Comparison of ENCODE assay signal across 13 cellular contexts in the genomic region with DNA sequence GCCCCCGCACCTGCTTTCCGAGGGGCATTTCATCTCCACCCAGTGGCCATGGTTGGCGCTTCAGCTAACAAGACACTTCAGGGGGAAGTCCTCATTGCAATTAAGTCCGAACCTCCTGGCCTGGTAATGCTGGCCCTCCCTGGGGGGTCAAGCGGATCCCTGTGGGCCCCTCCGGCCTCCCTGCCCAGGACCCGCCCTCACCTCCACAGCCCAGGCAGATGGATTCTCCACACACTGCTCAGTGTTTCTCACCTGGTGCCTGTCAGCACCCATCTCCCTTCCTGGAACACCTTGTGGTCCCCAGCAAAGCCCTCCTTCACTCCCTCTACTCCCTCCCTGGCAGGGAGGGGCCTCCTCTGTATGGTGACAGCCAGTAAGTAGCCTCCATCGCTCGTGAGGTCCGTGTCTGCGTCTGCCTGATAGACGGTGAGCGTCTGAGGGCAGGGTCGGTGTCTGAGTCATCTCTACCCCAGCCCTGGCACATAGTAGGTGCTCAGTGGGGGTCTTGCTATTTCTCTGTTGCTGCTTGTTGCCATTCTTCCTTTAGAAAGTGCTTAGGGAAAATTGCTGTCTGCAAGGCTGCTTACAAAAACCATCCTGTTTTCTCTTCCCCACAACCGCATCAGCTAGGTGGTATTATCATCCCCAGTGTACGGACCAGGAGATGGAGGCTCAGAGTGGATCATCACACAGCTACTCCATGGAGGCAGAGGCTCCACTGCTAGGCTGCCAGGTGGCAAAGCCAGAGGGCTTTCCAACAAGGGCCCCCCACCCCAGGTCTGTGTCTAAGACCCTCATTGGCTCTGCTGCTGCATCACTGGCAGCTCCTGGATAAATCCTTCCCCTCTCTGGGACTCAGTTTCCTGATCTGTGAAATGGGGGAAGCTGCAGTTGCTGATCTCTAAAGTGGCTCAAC. TPM values are rescaled to one million over a fixed set of nuclear protein-coding genes. Genes with fewer than 3 reads are reported as not detected.
A peak's percentile ranks its signal among the peaks of the same experiment; 100 is the strongest.
DNase-seq lines count a peak whose midpoint lies in the region; ATAC-seq and TF ChIP-seq lines count a peak whose summit lies in the region.
"Had no signal": no experiment of that assay in that cellular context is flagged by ENCODE, and none has a peak within 500 bp of the region (broad histone marks: within the 10 kb centered on the region; RNA-seq: fewer than 3 reads in every experiment).

No MANE protein-coding gene starts in this region.

- H3K4me1 ChIP-seq in OCI-LY7 (ENCODE audit: insufficient read depth, low read length, poor library complexity, severe bottlenecking) (peaks cover 6% of the 10 kb centered on the region), esophagus muscularis mucosa (peaks cover 78 to 99% (median 92%) of the 10 kb centered on the region in 4 donors), trophoblast cell (ENCODE audit: control insufficient read depth in 1 of 2, insufficient read depth in 2 of 2, low read length in 2 of 2) (peaks cover 12 to 18% of the 10 kb centered on the region in 2 experiments)
- peaks cover 13% of the 10 kb centered on the region for H3K4me1 ChIP-seq in CD8-positive, alpha-beta T cell (ENCODE audit: insufficient read depth, low read length)

- no peak overlapping the region for H3K18ac ChIP-seq in trophoblast cell (ENCODE audit: low read length)

- ATAC-seq in CD8-positive, alpha-beta T cell = no peak

- H4K12ac ChIP-seq in trophoblast cell (ENCODE audit: low read depth, low read length) = no peak overlapping the region

- no peaks in the 10 kb centered on the region for H3K36me3 ChIP-seq in OCI-LY7 (ENCODE audit: insufficient read depth, low read length)
- no peaks in the 10 kb centered on the region for H3K36me3 ChIP-seq in esophagus muscularis mucosa
- H3K36me3 ChIP-seq in trophoblast cell (ENCODE audit: control insufficient read depth in 1 of 2, insufficient read depth in 2 of 2, low read length in 2 of 2) = no peaks in the 10 kb centered on the region
- no peaks in the 10 kb centered on the region for H3K36me3 ChIP-seq in CD8-positive, alpha-beta T cell (ENCODE audit: insufficient read depth, low read length)
- H3K36me3 ChIP-seq: adrenal gland had no signal

- no peak for TF ChIP-seq EP300 in esophagus muscularis mucosa (IDR thresholded peaks at IDR 0.05)

- no peak overlapping the region for H2BK5ac ChIP-seq in trophoblast cell (ENCODE audit: low read depth, low read length, poor library complexity)

- peaks cover 15% of the 10 kb centered on the region for H3K4me1 Mint-ChIP-seq in CD8-positive, alpha-beta T cell (ENCODE audit: low read depth)

- H3K27me3 Mint-ChIP-seq in CD8-positive, alpha-beta T cell (ENCODE audit: low read depth) = peaks cover 35% of the 10 kb centered on the region

- no peak for TF ChIP-seq POLR2A in esophagus muscularis mucosa (IDR thresholded peaks at IDR 0.05; ENCODE audit: low read depth)

- H3K27me3 ChIP-seq in esophagus muscularis mucosa (no peaks in the 10 kb centered on the region), trophoblast cell (ENCODE audit: insufficient read depth, low read length) (no peaks in the 10 kb centered on the region)
- H3K27me3 ChIP-seq in CD8-positive, alpha-beta T cell (ENCODE audit: insufficient read depth, low read length) = peaks cover 16% of the 10 kb centered on the region
- H3K27me3 ChIP-seq: adrenal gland had no signal

- 0 out of 2 replicates have a peak, but pooled peaks have one; percentile 22 for TF ChIP-seq CTCF in OCI-LY7 (conservative IDR thresholded peaks at IDR 0.05; ENCODE audit: low read length)
- no peak for TF ChIP-seq CTCF in esophagus muscularis mucosa (IDR thresholded peaks at IDR 0.05)
- TF ChIP-seq CTCF in CD8-positive, alpha-beta T cell (IDR thresholded peaks at IDR 0.05) = no peak

- peak overlapping the region; percentile 4 for H2AK5ac ChIP-seq in trophoblast cell (ENCODE audit: low read length)

- no peak overlapping the region for H3K4me3 Mint-ChIP-seq in CD8-positive, alpha-beta T cell

- H3K4me3 ChIP-seq in OCI-LY7 (ENCODE audit: low read depth, low read length, poor library complexity, severe bottlenecking) = no peak overlapping the region
- H3K4me3 ChIP-seq in esophagus muscularis mucosa = no peak overlapping the region
- H3K4me3 ChIP-seq in trophoblast cell (ENCODE audit: low read depth, low read length) = no peak overlapping the region
- no peak overlapping the region for H3K4me3 ChIP-seq in CD8-positive, alpha-beta T cell (ENCODE audit: low read depth, low read length)
- H3K4me3 ChIP-seq: adrenal gland, skin epidermis had no signal

- no peaks in the 10 kb centered on the region for H3K9me3 Mint-ChIP-seq in CD8-positive, alpha-beta T cell

- H4K91ac ChIP-seq in trophoblast cell (ENCODE audit: low read depth, low read length) = no peak overlapping the region

- DNase-seq in Daoy (ENCODE audit: low read depth) (peak; percentile 61), OCI-LY7 (ENCODE audit: low spot score) (no peak), esophagus muscularis mucosa (ENCODE audit: extremely low spot score) (no peak), trophoblast cell (no peak), NCI-H128 (lab: John Stamatoyannopoulos, UW; ENCODE audit: unreplicated experiment) (no peak), 8988T (no peak), NCI-H1092 treated with DMSO at 0.1 percent for 48 hours (lab: John Stamatoyannopoulos, UW) (no peak)
- no peak for DNase-seq in CD8-positive, alpha-beta T cell
- DNase-seq: activated CD8-positive, alpha-beta memory T cell treated with anti-CD3 and anti-CD28 coated beads for 24 hours; DMS79 treated with DMSO at 0.1 percent for 48 hours; NCI-H510A treated with DMSO at 0.1 percent for 48 hours had no signal

- H3K9ac ChIP-seq in trophoblast cell (ENCODE audit: low read length) = no peak overlapping the region

- BruUV-seq in OCI-LY7 (replicated peaks; lab: Mats Ljungman, UMichigan) = no TSS peak

- no peak overlapping the region for H4K8ac ChIP-seq in trophoblast cell (ENCODE audit: low read depth, low read length)

- CTCF ChIA-PET in OCI-LY7 (lab: Charles Lee; ENCODE audit: unreplicated experiment) = no interaction called here
- CTCF ChIA-PET in CD8-positive, alpha-beta T cell (lab: Charles Lee) = interaction anchor here (0.7 kb wide), 1 partner anchor 24 kb away, joined by 4 read pairs; no protein-coding TSS in a partner anchor

- H3K9me2 ChIP-seq in OCI-LY7 (ENCODE audit: insufficient read depth, low read length) = no peaks in the 10 kb centered on the region

- no peak overlapping the region for H3K14ac ChIP-seq in trophoblast cell (ENCODE audit: low read length)

- H3K79me2 ChIP-seq in OCI-LY7 (ENCODE audit: insufficient read depth, low read depth, low read length) = no peaks in the 10 kb centered on the region
- no peaks in the 10 kb centered on the region for H3K79me2 ChIP-seq in trophoblast cell (ENCODE audit: control insufficient read depth, insufficient read depth, low read length, poor library complexity)

- H3K23ac ChIP-seq in trophoblast cell (ENCODE audit: low read length) = no peak overlapping the region

- H3K27ac ChIP-seq in OCI-LY7 (ENCODE audit: low read depth, low read length, poor library complexity, severe bottlenecking) (no peak overlapping the region), esophagus muscularis mucosa (replicated peaks in 1 of 4) (peak overlapping the region; percentile 82 to 87 (median 84)), trophoblast cell (ENCODE audit: low read depth, low read length) (no peak overlapping the region)
- no peak overlapping the region for H3K27ac ChIP-seq in CD8-positive, alpha-beta T cell (ENCODE audit: low read depth, low read length)

- no peak overlapping the region for H3K27ac Mint-ChIP-seq in CD8-positive, alpha-beta T cell

- H2AFZ ChIP-seq in OCI-LY7 (ENCODE audit: low read length) = no peak overlapping the region
- peak overlapping the region; percentile 28 for H2AFZ ChIP-seq in trophoblast cell (ENCODE audit: insufficient read depth, low read length, poor library complexity)

- no peak overlapping the region for H3K4me2 ChIP-seq in OCI-LY7 (ENCODE audit: low read length)
- H3K4me2 ChIP-seq in trophoblast cell (ENCODE audit: low read length) = no peak overlapping the region

- peak overlapping the region; percentile 3 for H2BK120ac ChIP-seq in trophoblast cell (ENCODE audit: insufficient read depth, low read length, poor library complexity)

- H3K36me3 Mint-ChIP-seq in CD8-positive, alpha-beta T cell = no peaks in the 10 kb centered on the region

- no peak overlapping the region for H3K4ac ChIP-seq in trophoblast cell (ENCODE audit: low read depth, low read length)

- H3K9me3 ChIP-seq in OCI-LY7 (ENCODE audit: low read length) (no peaks in the 10 kb centered on the region), esophagus muscularis mucosa (no peaks in the 10 kb centered on the region), trophoblast cell (ENCODE audit: insufficient read depth, low read depth, low read length) (no peaks in the 10 kb centered on the region)
- no peaks in the 10 kb centered on the region for H3K9me3 ChIP-seq in CD8-positive, alpha-beta T cell (ENCODE audit: low read length)
- H3K9me3 ChIP-seq: adrenal gland had no signal

- WGBS in esophagus muscularis mucosa = 64% methylated on average over 15 of the region's 16 CpGs
- WGBS in trophoblast cell (ENCODE audit: extremely low coverage, insufficient coverage, insufficient read length) = no CpG with 5 or more reads among the region's 16 CpGs

- peaks cover 3% of the 10 kb centered on the region for H3K79me1 ChIP-seq in trophoblast cell (ENCODE audit: low read length)

- H2BK12ac ChIP-seq in trophoblast cell (ENCODE audit: low read length) = peak overlapping the region; percentile 12

- POLR2A ChIA-PET in OCI-LY7 (lab: Charles Lee) = no interaction called here
- POLR2A ChIA-PET in CD8-positive, alpha-beta T cell (lab: Charles Lee) = no interaction called here

- no peaks in the 10 kb centered on the region for H4K20me1 ChIP-seq in OCI-LY7 (ENCODE audit: insufficient read depth, low read length)

- intact Hi-C loops in OCI-LY7 (cut with micrococcal nuclease; ENCODE audit: unreplicated experiment) (no loop called here), esophagus muscularis mucosa (cut with DNase I) (no loop called here)
- intact Hi-C loops in CD8-positive, alpha-beta T cell (cut with DNase I, micrococcal nuclease) = no loop called here

RNA-seq across cellular contexts. Expression of gene EML1, which starts 39.7 kb away (rescaled TPM):
- total RNA-seq in Daoy (2014; rRNA removed; shearing (Covaris generic)) = 95.5 and 101 TPM in 2 replicates
- not detected in 2 replicates for total RNA-seq in OCI-LY7 (2014; rRNA removed; shearing (Covaris generic))
- not detected in 2 replicates for total RNA-seq in OCI-LY7 (2022)
- total RNA-seq in esophagus muscularis mucosa = 100 to 1,000 TPM in 3 of 4 donors, 10 to 100 TPM in 1; 92.3 to 131 (median 119) TPM
- polyA plus RNA-seq in trophoblast cell (2013) = 5.5 and 6.1 TPM in 2 replicates
- not detected for total RNA-seq in CD8-positive, alpha-beta T cell

Comparison
In these comparisons a context has a peak if more than half of its experiments do, and no peak if none do; other contexts are left out.
1. H3K27ac ChIP-seq: peak in esophagus muscularis mucosa (4 of 4); none in OCI-LY7 (single experiment), trophoblast cell (single experiment) and CD8-positive, alpha-beta T cell (single experiment).
2. RNA of gene EML1, which starts 39.7 kb away (total RNA-seq): 92.3 to 131 TPM in esophagus muscularis mucosa and 95.5 to 101 TPM in Daoy; not detected in OCI-LY7 and not detected in CD8-positive, alpha-beta T cell; every median in the first group is over 10 times any median in the second.